In the genomic region with DNA sequence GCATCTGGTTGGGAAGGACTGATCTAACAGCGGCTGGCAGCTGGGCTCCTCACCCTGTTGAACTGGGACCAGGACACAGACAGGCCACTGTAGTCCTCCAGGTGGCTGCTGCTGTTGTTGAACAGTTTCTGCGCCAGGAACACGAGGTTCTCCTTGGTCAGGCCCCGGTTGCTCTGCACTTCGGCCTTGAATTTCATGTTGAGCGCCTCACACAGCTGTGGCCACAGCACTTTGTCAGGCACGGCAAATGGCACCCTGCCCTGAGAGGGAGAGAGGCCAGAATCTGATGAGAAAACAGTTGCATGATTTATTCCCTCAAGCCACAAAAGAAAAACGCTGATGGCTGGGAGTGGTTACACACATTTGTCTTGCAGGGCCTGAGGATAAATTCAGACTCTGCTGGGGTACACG, we compare ENCODE assay signal across 13 cellular contexts. TPM values are rescaled to one million over a fixed set of nuclear protein-coding genes. Genes with fewer than 3 reads are reported as not detected.
DNase-seq lines count a peak whose midpoint lies in the region; ATAC-seq and TF ChIP-seq lines count a peak whose summit lies in the region.
"Not testable (repeated sequence)": the region's sequence is repeated elsewhere in the genome, so short reads cannot be mapped to it uniquely, and the experiment has no call there.
"Had no signal": no experiment of that assay in that cellular context is flagged by ENCODE, and none has a peak within 500 bp of the region (broad histone marks: within the 10 kb centered on the region; RNA-seq: fewer than 3 reads in every experiment).

No MANE protein-coding gene starts in this region.

- peaks cover 10% of the 10 kb centered on the region for H3K4me1 Mint-ChIP-seq in brain

- peak; percentile 58 for DNase-seq in AG08395 (ENCODE audit: low spot score)
- not testable (repeated sequence) for DNase-seq in Panc1 (ENCODE audit: low read depth, low spot score)
- peak; percentile 64 for DNase-seq in fibroblast of mammary gland (ENCODE audit: low read depth)
- peak; percentile 86 for DNase-seq in left ventricle myocardium superior
- peak; percentile 79 for DNase-seq in midbrain (lab: John Stamatoyannopoulos, UW)
- peak; percentile 89 to 97 for DNase-seq in psoas muscle

- H3K27me3 ChIP-seq in Panc1 (ENCODE audit: control insufficient read depth, insufficient read depth, low read length); psoas muscle (ENCODE audit: insufficient read depth in 3 of 3, low read length in 2 of 3): not testable (repeated sequence)

- ATAC-seq in Panc1, result not testable (repeated sequence)
- ATAC-seq in left ventricle myocardium superior (peak; percentile 96), psoas muscle (peak; percentile 96 to 97 (median 96))

- H3K4me3 ChIP-seq in Panc1 (ENCODE audit: low read depth in 2 of 2, low read length in 2 of 2); fibroblast of mammary gland (ENCODE audit: control insufficient read depth, low read depth, low read length): not testable (repeated sequence)
- peak overlapping the region; percentile 17 for H3K4me3 ChIP-seq in psoas muscle

- peak overlapping the region; percentile 48 for H3K27ac ChIP-seq in Panc1 (ENCODE audit: low read length)
- peak overlapping the region; percentile 78 for H3K27ac ChIP-seq in psoas muscle
- peak overlapping the region; percentile 94 for H3K27ac ChIP-seq in temporal lobe (ENCODE audit: low read depth, low read length)

- WGBS in psoas muscle, 3 donors, result 22 to 39% (median 34%) methylated on average over 6 to 9 of the region's 9 CpGs

- in situ Hi-C loops in Panc1 (cut with HindIII; ENCODE audit: low pct_unique_long_range_greater_than_20kb, low sequenced_read_pairs), result not testable (repeated sequence)

- POLR2A ChIA-PET in Panc1 (lab: Charles Lee), result not testable (repeated sequence)

- not testable (repeated sequence) for H3K27me3 Mint-ChIP-seq in brain

- not testable (repeated sequence) for H3K9me3 ChIP-seq in Panc1 (ENCODE audit: control insufficient read depth, insufficient read depth, low read depth, low read length); psoas muscle

- H3K36me3 Mint-ChIP-seq in brain, result peaks cover 84% of the 10 kb centered on the region

- H3K27ac Mint-ChIP-seq in brain, result peak overlapping the region in 4 of 5 experiments; percentile 1 to 87 (median 23)

- H3K4me1 ChIP-seq in Panc1 (ENCODE audit: control insufficient read depth, insufficient read depth, low read length), result not testable (repeated sequence)
- H3K4me1 ChIP-seq in psoas muscle, result peaks cover 19% of the 10 kb centered on the region

- intact Hi-C loops in Panc1 (cut with micrococcal nuclease; ENCODE audit: unreplicated experiment); left ventricle myocardium superior (cut with micrococcal nuclease): not testable (repeated sequence)
- intact Hi-C loops in psoas muscle (cut with DNase I), result loop anchor here in 1 of 2 donors (10.0 kb wide), 1 partner anchor 193 kb away; no protein-coding TSS in a partner anchor

- not testable (repeated sequence) for H3K9me3 Mint-ChIP-seq in brain

- H3K36me3 ChIP-seq in Panc1 (ENCODE audit: control insufficient read depth, insufficient read depth, low read length), result peaks cover 12% of the 10 kb centered on the region
- peaks cover 2 to 83% of the 10 kb centered on the region in 2 donors for H3K36me3 ChIP-seq in psoas muscle (ENCODE audit: insufficient read depth in 1 of 2, low read depth in 1 of 2)

- CTCF ChIA-PET in Panc1 (lab: Charles Lee), result not testable (repeated sequence)

- not testable (repeated sequence) for BruUV-seq in Panc1 (replicated peaks; lab: Mats Ljungman, UMichigan)

- H3K4me3 Mint-ChIP-seq in brain, result not testable (repeated sequence)

- not testable (repeated sequence) for TF ChIP-seq CTCF in Panc1 (IDR thresholded peaks at IDR 0.05); brain (conservative IDR thresholded peaks at IDR 0.05); fibroblast of mammary gland (conservative IDR thresholded peaks at IDR 0.05; ENCODE audit: control insufficient read depth, insufficient read depth, low read depth, low read length); psoas muscle (IDR thresholded peaks at IDR 0.05)

RNA-seq across cellular contexts. Expression of gene GHDC, which starts 17.6 kb away (rescaled TPM):
- total RNA-seq in Panc1 (2021; ENCODE audit: unreplicated experiment) (21.8 TPM), left ventricle myocardium superior (7.0 TPM), psoas muscle (1 to 10 TPM; 4.7 to 9.4 (median 7.0) TPM), temporal lobe (4.4 TPM)
- 30.0 TPM for polyA plus RNA-seq in Panc1 (2012; ENCODE audit: insufficient read length)
- polyA plus RNA-seq in brain (ENCODE audit: insufficient read depth, low read depth, low replicate concordance) (38.9 TPM), psoas muscle (10 to 100 TPM in 1 of 3 donors, 1 to 10 TPM in 2; 6.8 to 11.5 (median 8.8) TPM)

RNA-seq across cellular contexts. Expression of gene HCRT, which starts 26.7 kb away (rescaled TPM):
- not detected for total RNA-seq in Panc1 (2021; ENCODE audit: unreplicated experiment)
- polyA plus RNA-seq in Panc1 (2012; ENCODE audit: insufficient read length), result not detected
- not detected for polyA plus RNA-seq in brain (ENCODE audit: insufficient read depth, low read depth, low replicate concordance)
- not detected for total RNA-seq in left ventricle myocardium superior
- not detected for total RNA-seq in psoas muscle
- not detected for polyA plus RNA-seq in psoas muscle
- not detected for total RNA-seq in temporal lobe
- total RNA-seq: activated CD4-positive, alpha-beta memory T cell treated with anti-CD3 and anti-CD28 coated beads, Interleukin-2, amount 10 ng/mL, durations not matched to agents 7 days and 5 days; glomerular endothelial cell; lung microvascular endothelial cell; natural killer cell; pulmonary artery endothelial cell had no signal

RNA-seq across cellular contexts. Expression of gene KCNH4, which starts 31.0 kb away (rescaled TPM):
- total RNA-seq in Panc1 (2021; ENCODE audit: unreplicated experiment) (1.5 TPM), left ventricle myocardium superior (0.15 TPM), psoas muscle (under 1 TPM in 3 of 4 donors, not detected in 1; 0.08 to 0.17 (median 0.11) TPM), temporal lobe (0.74 TPM)
- polyA plus RNA-seq in Panc1 (2012; ENCODE audit: insufficient read length), result 1.6 TPM
- polyA plus RNA-seq in brain (ENCODE audit: insufficient read depth, low read depth, low replicate concordance) (0.88 TPM), psoas muscle (under 1 TPM in 2 of 3 donors, not detected in 1; 0.01 to 0.03 TPM)
- total RNA-seq: pulmonary artery endothelial cell had no signal

RNA-seq across cellular contexts. Expression of gene RAB5C, which starts 57.1 kb away (rescaled TPM):
- total RNA-seq in Panc1 (2021; ENCODE audit: unreplicated experiment) (141 TPM), left ventricle myocardium superior (47.1 TPM), psoas muscle (10 to 100 TPM; 27.3 to 43.2 (median 38.7) TPM), temporal lobe (49.4 TPM)
- 195 TPM for polyA plus RNA-seq in Panc1 (2012; ENCODE audit: insufficient read length)
- polyA plus RNA-seq in brain (ENCODE audit: insufficient read depth, low read depth, low replicate concordance) (255 TPM), psoas muscle (10 to 100 TPM; 41.5 to 70.9 (median 60.0) TPM)
